Comparison of ENCODE assay signal across 1 cellular context in the genomic region with DNA sequence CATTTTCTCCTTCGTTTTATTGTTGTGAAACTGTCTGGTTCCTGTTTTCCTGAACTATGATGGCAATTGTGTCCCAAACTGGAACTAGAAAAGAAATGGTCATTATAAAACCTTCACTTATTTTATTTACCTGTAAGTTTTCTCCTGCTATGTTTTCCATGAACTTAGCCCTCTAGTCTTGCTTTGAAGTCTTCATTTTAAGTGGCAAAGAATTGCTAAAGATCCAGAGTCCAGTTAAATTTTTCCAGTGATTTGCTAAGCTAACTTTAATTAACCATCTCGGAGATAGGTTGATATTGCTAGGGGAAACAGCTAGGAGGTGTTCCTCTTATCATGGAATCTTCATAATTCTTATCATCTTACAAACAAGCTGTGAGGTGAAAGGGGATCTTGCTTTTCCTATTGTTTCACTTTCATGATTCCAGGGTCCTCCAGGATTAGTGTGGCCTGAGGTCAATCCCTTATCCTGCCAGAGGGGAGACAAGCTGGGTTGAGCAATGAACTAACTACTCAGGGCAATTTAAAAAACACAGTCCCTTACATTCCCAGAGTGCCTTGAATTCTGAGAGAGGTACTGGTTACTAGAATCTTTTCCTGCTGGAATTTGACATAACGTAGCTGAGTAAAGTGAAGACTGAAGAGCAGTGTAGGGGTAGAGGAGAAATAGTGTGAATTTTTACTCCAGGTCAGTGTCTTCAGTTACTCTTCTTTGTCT.
A peak's percentile ranks its signal among the peaks of the same experiment; 100 is the strongest.
TF ChIP-seq lines count a peak whose summit lies in the region.

No MANE protein-coding gene starts in this region.

TF ChIP-seq in HepG2, 621 proteins besides CTCF, POLR2A, EP300 and RAD21 (continued from another document):
- TF ChIP-seq TEAD3 (CRISPR knock-in tag; optimal IDR thresholded peaks at IDR 0.05; ENCODE audit: borderline replicate concordance): peak; percentile 88
- no peak for TF ChIP-seq ONECUT2 (CRISPR knock-in tag; IDR thresholded peaks at IDR 0.05)
- no peak for TF ChIP-seq KLF15 (CRISPR knock-in tag; IDR thresholded peaks at IDR 0.05; ENCODE audit: borderline replicate concordance)
- no peak for TF ChIP-seq ZNF567 (CRISPR knock-in tag; IDR thresholded peaks at IDR 0.05; ENCODE audit: borderline replicate concordance)
- TF ChIP-seq TBP (CRISPR knock-in tag; IDR thresholded peaks at IDR 0.05): no peak
- TF ChIP-seq NFIC (IDR thresholded peaks at IDR 0.05; ENCODE audit: low read length): 0 out of 2 replicates have a peak, but pooled peaks have one; percentile 43
- no peak for TF ChIP-seq ZNF501 (CRISPR knock-in tag; IDR thresholded peaks at IDR 0.05)
- TF ChIP-seq ZNF563 (CRISPR knock-in tag; IDR thresholded peaks at IDR 0.05): no peak
- TF ChIP-seq SOX13 (IDR thresholded peaks at IDR 0.05): no peak
- TF ChIP-seq SOX13 (CRISPR knock-in tag; conservative IDR thresholded peaks at IDR 0.05 in 1 of 2, IDR thresholded peaks at IDR 0.05 in 1 of 2): peak in 1 of 2 experiments; percentile 90; a peak in 2 of 4 replicates
- TF ChIP-seq SALL1 (CRISPR knock-in tag; IDR thresholded peaks at IDR 0.05): peak; percentile 36; the same call in 1 of the 2 replicates
- peak; percentile 41; the same call in 1 of the 2 replicates for TF ChIP-seq TBX2 (CRISPR knock-in tag; IDR thresholded peaks at IDR 0.05; ENCODE audit: borderline replicate concordance)
- TF ChIP-seq, protein P1, sequence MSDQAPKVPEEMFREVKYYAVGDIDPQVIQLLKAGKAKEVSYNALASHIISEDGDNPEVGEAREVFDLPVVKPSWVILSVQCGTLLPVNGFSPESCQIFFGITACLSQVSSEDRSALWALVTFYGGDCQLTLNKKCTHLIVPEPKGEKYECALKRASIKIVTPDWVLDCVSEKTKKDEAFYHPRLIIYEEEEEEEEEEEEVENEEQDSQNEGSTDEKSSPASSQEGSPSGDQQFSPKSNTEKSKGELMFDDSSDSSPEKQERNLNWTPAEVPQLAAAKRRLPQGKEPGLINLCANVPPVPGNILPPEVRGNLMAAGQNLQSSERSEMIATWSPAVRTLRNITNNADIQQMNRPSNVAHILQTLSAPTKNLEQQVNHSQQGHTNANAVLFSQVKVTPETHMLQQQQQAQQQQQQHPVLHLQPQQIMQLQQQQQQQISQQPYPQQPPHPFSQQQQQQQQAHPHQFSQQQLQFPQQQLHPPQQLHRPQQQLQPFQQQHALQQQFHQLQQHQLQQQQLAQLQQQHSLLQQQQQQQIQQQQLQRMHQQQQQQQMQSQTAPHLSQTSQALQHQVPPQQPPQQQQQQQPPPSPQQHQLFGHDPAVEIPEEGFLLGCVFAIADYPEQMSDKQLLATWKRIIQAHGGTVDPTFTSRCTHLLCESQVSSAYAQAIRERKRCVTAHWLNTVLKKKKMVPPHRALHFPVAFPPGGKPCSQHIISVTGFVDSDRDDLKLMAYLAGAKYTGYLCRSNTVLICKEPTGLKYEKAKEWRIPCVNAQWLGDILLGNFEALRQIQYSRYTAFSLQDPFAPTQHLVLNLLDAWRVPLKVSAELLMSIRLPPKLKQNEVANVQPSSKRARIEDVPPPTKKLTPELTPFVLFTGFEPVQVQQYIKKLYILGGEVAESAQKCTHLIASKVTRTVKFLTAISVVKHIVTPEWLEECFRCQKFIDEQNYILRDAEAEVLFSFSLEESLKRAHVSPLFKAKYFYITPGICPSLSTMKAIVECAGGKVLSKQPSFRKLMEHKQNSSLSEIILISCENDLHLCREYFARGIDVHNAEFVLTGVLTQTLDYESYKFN (CRISPR knock-in tag; conservative IDR thresholded peaks at IDR 0.05): peak; percentile 73
- TF ChIP-seq, protein P2, sequence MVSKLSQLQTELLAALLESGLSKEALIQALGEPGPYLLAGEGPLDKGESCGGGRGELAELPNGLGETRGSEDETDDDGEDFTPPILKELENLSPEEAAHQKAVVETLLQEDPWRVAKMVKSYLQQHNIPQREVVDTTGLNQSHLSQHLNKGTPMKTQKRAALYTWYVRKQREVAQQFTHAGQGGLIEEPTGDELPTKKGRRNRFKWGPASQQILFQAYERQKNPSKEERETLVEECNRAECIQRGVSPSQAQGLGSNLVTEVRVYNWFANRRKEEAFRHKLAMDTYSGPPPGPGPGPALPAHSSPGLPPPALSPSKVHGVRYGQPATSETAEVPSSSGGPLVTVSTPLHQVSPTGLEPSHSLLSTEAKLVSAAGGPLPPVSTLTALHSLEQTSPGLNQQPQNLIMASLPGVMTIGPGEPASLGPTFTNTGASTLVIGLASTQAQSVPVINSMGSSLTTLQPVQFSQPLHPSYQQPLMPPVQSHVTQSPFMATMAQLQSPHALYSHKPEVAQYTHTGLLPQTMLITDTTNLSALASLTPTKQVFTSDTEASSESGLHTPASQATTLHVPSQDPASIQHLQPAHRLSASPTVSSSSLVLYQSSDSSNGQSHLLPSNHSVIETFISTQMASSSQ (IDR thresholded peaks at IDR 0.05; ENCODE audit: low read depth): 0 out of 2 replicates have a peak, but pooled peaks have one; percentile 37
- TF ChIP-seq, protein P2 (CRISPR knock-in tag; IDR thresholded peaks at IDR 0.05; ENCODE audit: borderline replicate concordance): no peak; the same call in 1 of the 2 replicates
- TF ChIP-seq NFE2L1 (CRISPR knock-in tag; IDR thresholded peaks at IDR 0.05; ENCODE audit: borderline replicate concordance): no peak
- TF ChIP-seq, protein P3, sequence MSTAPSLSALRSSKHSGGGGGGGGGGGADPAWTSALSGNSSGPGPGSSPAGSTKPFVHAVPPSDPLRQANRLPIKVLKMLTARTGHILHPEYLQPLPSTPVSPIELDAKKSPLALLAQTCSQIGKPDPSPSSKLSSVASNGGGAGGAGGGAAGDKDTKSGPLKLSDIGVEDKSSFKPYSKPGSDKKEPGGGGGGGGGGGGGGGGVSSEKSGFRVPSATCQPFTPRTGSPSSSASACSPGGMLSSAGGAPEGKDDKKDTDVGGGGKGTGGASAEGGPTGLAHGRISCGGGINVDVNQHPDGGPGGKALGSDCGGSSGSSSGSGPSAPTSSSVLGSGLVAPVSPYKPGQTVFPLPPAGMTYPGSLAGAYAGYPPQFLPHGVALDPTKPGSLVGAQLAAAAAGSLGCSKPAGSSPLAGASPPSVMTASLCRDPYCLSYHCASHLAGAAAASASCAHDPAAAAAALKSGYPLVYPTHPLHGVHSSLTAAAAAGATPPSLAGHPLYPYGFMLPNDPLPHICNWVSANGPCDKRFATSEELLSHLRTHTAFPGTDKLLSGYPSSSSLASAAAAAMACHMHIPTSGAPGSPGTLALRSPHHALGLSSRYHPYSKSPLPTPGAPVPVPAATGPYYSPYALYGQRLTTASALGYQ (CRISPR knock-in tag; IDR thresholded peaks at IDR 0.05): peak; percentile 60; the same call in 1 of the 2 replicates
TF ChIP-seq in HepG2: peak in this region for 46.
